22 cellular contexts compared by ENCODE assay signal in genomic region chr2:118750959-118751565, GRCh38.
DNase-seq lines count a peak whose midpoint lies in the region; ATAC-seq and TF ChIP-seq lines count a peak whose summit lies in the region.
"Had no signal": no experiment of that assay in that cellular context is flagged by ENCODE, and none has a peak within 500 bp of the region (broad histone marks: within the 10 kb centered on the region; RNA-seq: fewer than 3 reads in every experiment).

No MANE protein-coding gene starts in this region.

- DNase-seq in Calu3 (peak; percentile 76), PC-3 (peak; percentile 87), coronary artery (ENCODE audit: low spot score) (peak; percentile 41), kidney tubule cell (ENCODE audit: low spot score) (peak; percentile 42), activated T-cell treated with anti-CD3 and anti-CD28 coated beads for 4 hours (no peak)
- DNase-seq in T-helper 2 cell treated with Interferon-gamma antibody and Interleukin-4, amounts not matched to agents 5 μg/mL and 100 μg/mL, for 36 hours (ENCODE audit: low spot score) = no peak
- DNase-seq: activated CD8-positive, alpha-beta T cell treated with anti-CD3 and anti-CD28 coated beads for 36 hours; activated naive CD4-positive, alpha-beta T cell treated with anti-CD3 and anti-CD28 coated beads, Interleukin-2, amount 50 U/mL, for 16 hours; activated T-cell treated with anti-CD3 and anti-CD28 coated beads, Interleukin-2, amount 50 U/mL, for 1 hour; aorta; CD4-positive, alpha-beta T cell; gastrocnemius medialis; left colon; NCI-H1092 treated with DMSO at 0.1 percent for 48 hours; NCI-H2081; NCI-H446 treated with DMSO at 0.1 percent for 48 hours; NK-92 treated with Interleukin-12 subunit alpha and Interleukin-12 subunit beta, amount 100 ng/mL, for 24 hours; stimulated activated CD4-positive, alpha-beta T cell treated with anti-CD3 and anti-CD28 coated beads, Interleukin-1b, Interleukin-23, amount 100 ng/mL, for 48 hours; stimulated activated naive B cell treated with anti-CD40 and anti-IgM and Interleukin-4, amounts not matched to agents 10 μg/mL and 1 μg/mL and 100 μg/mL, for 72 hours had no signal

- peak; percentile 74 for ATAC-seq in PC-3
- ATAC-seq in HG03108 (IDR thresholded peaks at IDR 0.05; ENCODE audit: unreplicated experiment) = no peak
- ATAC-seq in GM18873 (IDR thresholded peaks at IDR 0.05; ENCODE audit: low FRiP score, unreplicated experiment) = no peak
- ATAC-seq: activated CD8-positive, alpha-beta T cell treated with anti-CD3 and anti-CD28 coated beads for 36 hours; gastrocnemius medialis; left colon; stimulated activated naive B cell treated with anti-CD40 and anti-IgM and Interleukin-4, amounts not matched to agents 10 μg/mL and 1 μg/mL and 100 μg/mL, for 72 hours had no signal

- intact Hi-C loops in Calu3 (cut with micrococcal nuclease; ENCODE audit: unreplicated experiment) (no loop called here), PC-3 (cut with micrococcal nuclease) (no loop called here)

- BruUV-seq in Calu3 (replicated peaks; lab: Mats Ljungman, UMichigan) = no TSS peak
- BruUV-seq in PC-3 (replicated peaks; lab: Mats Ljungman, UMichigan) = no TSS peak

- no peaks in the 10 kb centered on the region for H4K20me1 ChIP-seq in PC-3 (ENCODE audit: low read length)

- CTCF ChIA-PET in Calu3 (lab: Charles Lee) (no interaction called here), PC-3 (lab: Charles Lee) (interaction anchor here (0.5 to 0.6 kb wide), 2 partner anchors 11 to 105 kb away, joined by 3 to 4 read pairs; no protein-coding TSS in a partner anchor)

- H3K4me2 ChIP-seq in PC-3 (ENCODE audit: low read length) = no peak overlapping the region

- H3K27ac Mint-ChIP-seq in Calu3 (ENCODE audit: unreplicated experiment) = no peak overlapping the region
- no peak overlapping the region for H3K27ac Mint-ChIP-seq in T-helper 2 cell treated with Interferon-gamma antibody and Interleukin-4, amounts not matched to agents 5 μg/mL and 100 μg/mL, for 36 hours
- H3K27ac Mint-ChIP-seq: activated CD8-positive, alpha-beta T cell treated with anti-CD3 and anti-CD28 coated beads for 36 hours; CD4-positive, alpha-beta T cell; stimulated activated naive B cell treated with anti-CD40 and anti-IgM and Interleukin-4, amounts not matched to agents 10 μg/mL and 1 μg/mL and 100 μg/mL, for 72 hours had no signal

- H3K27ac ChIP-seq in PC-3 (ENCODE audit: low read length) = peak overlapping the region; percentile 40
- H3K27ac ChIP-seq in coronary artery = no peak overlapping the region
- H3K27ac ChIP-seq: gastrocnemius medialis had no signal

- H3K27me3 Mint-ChIP-seq in Calu3 (ENCODE audit: unreplicated experiment) = peaks cover 14% of the 10 kb centered on the region
- no peaks in the 10 kb centered on the region for H3K27me3 Mint-ChIP-seq in T-helper 2 cell treated with Interferon-gamma antibody and Interleukin-4, amounts not matched to agents 5 μg/mL and 100 μg/mL, for 36 hours (ENCODE audit: low read depth)

- peaks cover 10% of the 10 kb centered on the region; the same call in 1 of the 2 replicates for H3K4me1 ChIP-seq in PC-3 (ENCODE audit: insufficient read depth, low read length)
- H3K4me1 ChIP-seq: gastrocnemius medialis had no signal

- H3K9me3 ChIP-seq in PC-3 (ENCODE audit: low read length) = no peaks in the 10 kb centered on the region
- H3K9me3 ChIP-seq: gastrocnemius medialis had no signal

- POLR2A ChIA-PET in PC-3 (lab: Charles Lee; ENCODE audit: unreplicated experiment) = no interaction called here

- no peaks in the 10 kb centered on the region for H3K79me2 ChIP-seq in PC-3 (ENCODE audit: low read length)

- no peak overlapping the region for H3K9ac ChIP-seq in PC-3 (ENCODE audit: low read length)

- peaks cover 4% of the 10 kb centered on the region; the same call in 1 of the 2 replicates for H3K27me3 ChIP-seq in PC-3 (ENCODE audit: low read length)
- H3K27me3 ChIP-seq: gastrocnemius medialis had no signal

- no peaks in the 10 kb centered on the region for H3F3A ChIP-seq in PC-3 (ENCODE audit: low read length, unreplicated experiment)

- H3K9me3 Mint-ChIP-seq in Calu3 (ENCODE audit: low read depth, unreplicated experiment) = peaks cover 10% of the 10 kb centered on the region
- H3K9me3 Mint-ChIP-seq in T-helper 2 cell treated with Interferon-gamma antibody and Interleukin-4, amounts not matched to agents 5 μg/mL and 100 μg/mL, for 36 hours = no peaks in the 10 kb centered on the region
- H3K9me3 Mint-ChIP-seq: CD4-positive, alpha-beta T cell had no signal

- peaks cover 4% of the 10 kb centered on the region for H3K36me3 Mint-ChIP-seq in Calu3 (ENCODE audit: insufficient read depth, unreplicated experiment)
- no peaks in the 10 kb centered on the region for H3K36me3 Mint-ChIP-seq in T-helper 2 cell treated with Interferon-gamma antibody and Interleukin-4, amounts not matched to agents 5 μg/mL and 100 μg/mL, for 36 hours (ENCODE audit: low read depth)

- no peaks in the 10 kb centered on the region for H3K9me2 ChIP-seq in PC-3 (replicated peaks; ENCODE audit: low read length)

- H3K4me3 ChIP-seq in PC-3 (ENCODE audit: low read length) (no peak overlapping the region), coronary artery (no peak overlapping the region)
- H3K4me3 ChIP-seq: gastrocnemius medialis had no signal

- H3K36me3 ChIP-seq in PC-3 (ENCODE audit: low read depth, low read length) = no peaks in the 10 kb centered on the region
- H3K36me3 ChIP-seq: gastrocnemius medialis had no signal

- H2AFZ ChIP-seq in PC-3 (ENCODE audit: low read length) = no peak overlapping the region

- TF ChIP-seq CTCF in Calu3 (IDR thresholded peaks at IDR 0.05; ENCODE audit: unreplicated experiment) (no peak), PC-3 (conservative IDR thresholded peaks at IDR 0.05; ENCODE audit: low read depth, low read length) (no peak), coronary artery (IDR thresholded peaks at IDR 0.05) (no peak)

- peaks cover 12% of the 10 kb centered on the region for H3K4me1 Mint-ChIP-seq in Calu3 (ENCODE audit: low read depth, unreplicated experiment)
- no peaks in the 10 kb centered on the region for H3K4me1 Mint-ChIP-seq in T-helper 2 cell treated with Interferon-gamma antibody and Interleukin-4, amounts not matched to agents 5 μg/mL and 100 μg/mL, for 36 hours (ENCODE audit: low read depth)
- H3K4me1 Mint-ChIP-seq: nephron; stimulated activated naive B cell treated with anti-CD40 and anti-IgM and Interleukin-4, amounts not matched to agents 10 μg/mL and 1 μg/mL and 100 μg/mL, for 72 hours had no signal

- H3K4me3 Mint-ChIP-seq in Calu3 (ENCODE audit: low read depth, unreplicated experiment) = no peak overlapping the region
- H3K4me3 Mint-ChIP-seq in T-helper 2 cell treated with Interferon-gamma antibody and Interleukin-4, amounts not matched to agents 5 μg/mL and 100 μg/mL, for 36 hours = no peak overlapping the region
- H3K4me3 Mint-ChIP-seq: activated CD8-positive, alpha-beta T cell treated with anti-CD3 and anti-CD28 coated beads for 36 hours; CD4-positive, alpha-beta T cell; nephron; stimulated activated naive B cell treated with anti-CD40 and anti-IgM and Interleukin-4, amounts not matched to agents 10 μg/mL and 1 μg/mL and 100 μg/mL, for 72 hours had no signal

Comparison
In these comparisons a context has a peak if more than half of its experiments do, and no peak if none do; other contexts are left out.
1. DNase-seq: peak in Calu3 (single experiment), PC-3 (single experiment), coronary artery (single experiment) and kidney tubule cell (single experiment); none in T-helper 2 cell treated with Interferon-gamma antibody and Interleukin-4, amounts not matched to agents 5 μg/mL and 100 μg/mL, for 36 hours (single experiment) and activated T-cell treated with anti-CD3 and anti-CD28 coated beads for 4 hours (single experiment).